22 cellular contexts compared by ENCODE assay signal in genomic region chr12:3133410-3133793, GRCh38. TPM values are rescaled to one million over a fixed set of nuclear protein-coding genes. Genes with fewer than 3 reads are reported as not detected.
DNase-seq lines count a peak whose midpoint lies in the region; TF ChIP-seq lines count a peak whose summit lies in the region.
"Had no signal": no experiment of that assay in that cellular context is flagged by ENCODE, and none has a peak within 500 bp of the region (broad histone marks: within the 10 kb centered on the region; RNA-seq: fewer than 3 reads in every experiment).

No MANE protein-coding gene starts in this region.

- TF ChIP-seq CTCF in WERI-Rb-1 (IDR thresholded peaks at IDR 0.05; ENCODE audit: low read depth, low read length) (no peak), spleen (IDR thresholded peaks at IDR 0.05 in 8 of 11, conservative IDR thresholded peaks at IDR 0.05 in 3 of 11) (no peak), colonic mucosa (IDR thresholded peaks at IDR 0.05) (no peak)

- H3K56ac ChIP-seq in mesendoderm (ENCODE audit: low read length): no peak overlapping the region

- no peak overlapping the region for H3K4ac ChIP-seq in mesendoderm (ENCODE audit: low read depth, low read length)

- H3K18ac ChIP-seq in mesendoderm (ENCODE audit: low read length): no peak overlapping the region

- no peak for TF ChIP-seq POLR2A in spleen (IDR thresholded peaks at IDR 0.05)

- peak overlapping the region; percentile 17; the same call in 1 of the 2 replicates for H3K27ac ChIP-seq in WERI-Rb-1
- H3K27ac ChIP-seq in spleen: peak overlapping the region in 1 of 8 donors; percentile 29
- H3K27ac ChIP-seq in colonic mucosa: no peak overlapping the region
- H3K27ac ChIP-seq in mesendoderm (ENCODE audit: low read depth, low read length): no peak overlapping the region
- H3K27ac ChIP-seq: pancreas had no signal

- no peak overlapping the region for H2BK5ac ChIP-seq in mesendoderm (ENCODE audit: low read length)

- H3K9me3 ChIP-seq in WERI-Rb-1 (ENCODE audit: severe bottlenecking): no peaks in the 10 kb centered on the region
- H3K9me3 ChIP-seq in spleen: peaks cover 0 to 4% (median 0%) of the 10 kb centered on the region in 8 donors
- no peaks in the 10 kb centered on the region for H3K9me3 ChIP-seq in colonic mucosa
- H3K9me3 ChIP-seq: pancreas, upper lobe of right lung had no signal

- no peaks in the 10 kb centered on the region for H3K79me2 ChIP-seq in mesendoderm (ENCODE audit: control insufficient read depth, insufficient read depth, low read length)

- H3K79me1 ChIP-seq in mesendoderm (ENCODE audit: low read length): no peaks in the 10 kb centered on the region

- no peak overlapping the region for H3K4me2 ChIP-seq in mesendoderm (ENCODE audit: low read length)

- no peak overlapping the region for H3K4me3 ChIP-seq in WERI-Rb-1 (ENCODE audit: low read depth, low read length)
- no peak overlapping the region for H3K4me3 ChIP-seq in spleen
- no peak overlapping the region for H3K4me3 ChIP-seq in colonic mucosa
- no peak overlapping the region for H3K4me3 ChIP-seq in mesendoderm (ENCODE audit: low read length)
- H3K4me3 ChIP-seq: pancreas, upper lobe of right lung had no signal

- no peak overlapping the region for H2AK5ac ChIP-seq in mesendoderm (ENCODE audit: low read length)

- DNase-seq in GM03348 (ENCODE audit: low spot score) (peak; percentile 32), WERI-Rb-1 (no peak), hepatic stellate cell (ENCODE audit: low spot score) (peak; percentile 73), spleen (peak; percentile 1), colonic mucosa (no peak), mesendoderm (no peak)
- DNase-seq in stimulated activated naive CD4-positive, alpha-beta T cell treated with Interleukin-2 at 50 U/mL for 16 hours (lab: John Stamatoyannopoulos, UW): no peak
- DNase-seq: activated CD4-positive, alpha-beta T cell treated with anti-CD3 and anti-CD28 coated beads, Interleukin-2, amount 50 U/mL, for 1 hour; activated CD8-positive, alpha-beta memory T cell treated with anti-CD3 and anti-CD28 coated beads, Interleukin-2, amount 10 ng/mL, durations not matched to agents 7 days and 5 days; activated naive CD4-positive, alpha-beta T cell treated with Interleukin-2 at 50 U/mL for 16 hours; activated T-cell treated with anti-CD3 and anti-CD28 coated beads, Interleukin-2, amount 50 U/mL, for 72 hours; amniotic stem cell; CD4-positive, alpha-beta T cell; mammary epithelial cell; NCI-H1092 treated with DMSO at 0.1 percent for 48 hours; NCI-H226; NCI-H748 treated with DMSO at 0.1 percent for 48 hours; pancreas; RPMI8226; upper lobe of right lung had no signal

- no peak overlapping the region for H4K5ac ChIP-seq in mesendoderm (ENCODE audit: low read length)

- no peak overlapping the region for H2BK120ac ChIP-seq in mesendoderm (ENCODE audit: low read depth, low read length)

- H3K9ac ChIP-seq in colonic mucosa (ENCODE audit: low read depth in 2 of 2, low read length in 2 of 2) (no peak overlapping the region), mesendoderm (ENCODE audit: low read length) (no peak overlapping the region)

- H3K4me1 ChIP-seq in spleen: peaks cover 16 to 95% (median 55%) of the 10 kb centered on the region in 6 donors
- no peaks in the 10 kb centered on the region for H3K4me1 ChIP-seq in colonic mucosa
- H3K4me1 ChIP-seq in mesendoderm (ENCODE audit: control insufficient read depth, low read depth, low read length): peaks cover 2% of the 10 kb centered on the region
- H3K4me1 ChIP-seq: pancreas had no signal

- no peak overlapping the region for H4K8ac ChIP-seq in mesendoderm (ENCODE audit: low read depth, low read length)

- intact Hi-C loops in spleen (cut with DNase I; ENCODE audit: low total_unique reads): no loop called here
- intact Hi-C loops in colonic mucosa (cut with DNase I): loop anchor here (10.0 kb wide), 1 partner anchor 71 kb away; no protein-coding TSS in a partner anchor

- H3K36me3 ChIP-seq in WERI-Rb-1 (no peaks in the 10 kb centered on the region), spleen (no peaks in the 10 kb centered on the region), colonic mucosa (no peaks in the 10 kb centered on the region), mesendoderm (ENCODE audit: control insufficient read depth, insufficient read depth, low read length) (no peaks in the 10 kb centered on the region)
- H3K36me3 ChIP-seq: pancreas, upper lobe of right lung had no signal

- H3K27me3 ChIP-seq in WERI-Rb-1 (ENCODE audit: insufficient read depth, low read depth, severe bottlenecking) (no peaks in the 10 kb centered on the region), spleen (replicated peaks in 1 of 7) (peaks cover 0 to 77% (median 0%) of the 10 kb centered on the region in 7 donors), colonic mucosa (no peaks in the 10 kb centered on the region), mesendoderm (ENCODE audit: insufficient read depth, low read length, poor library complexity) (no peaks in the 10 kb centered on the region)
- H3K27me3 ChIP-seq: pancreas, upper lobe of right lung had no signal

- H3K23ac ChIP-seq in mesendoderm (ENCODE audit: low read length): no peak overlapping the region

- H2BK15ac ChIP-seq in mesendoderm (replicated peaks; ENCODE audit: low read depth): no peak overlapping the region

RNA-seq across cellular contexts. Expression of gene TSPAN9, which starts 56.2 kb away (rescaled TPM):
- total RNA-seq in spleen (10 to 100 TPM; 22.7 to 51.1 (median 37.0) TPM), colonic mucosa (1 to 10 TPM; 4.7 to 9.9 TPM)
- 10 to 100 TPM in 1 of 3 donors, 1 to 10 TPM in 2; 3.6 to 13.5 (median 4.7) TPM for polyA plus RNA-seq in spleen
- polyA plus RNA-seq in mesendoderm (2013, experiment 1 of 2): 13.2 TPM
- 12.5 TPM for polyA plus RNA-seq in mesendoderm (2013, experiment 2 of 2)
- total RNA-seq: activated CD8-positive, alpha-beta memory T cell treated with anti-CD3 and anti-CD28 coated beads, Interleukin-2, amount 10 ng/mL, durations not matched to agents 7 days and 5 days; T-helper 2 cell treated with Interferon-gamma antibody and Interleukin-4, amounts not matched to agents 100 ng/mL and 5 ng/mL, for 36 hours had no signal
- polyA plus RNA-seq: IgD-negative memory B cell had no signal

Comparison
In these comparisons a context has a peak if more than half of its experiments do, and no peak if none do; other contexts are left out.
1. DNase-seq: peak in GM03348 (single experiment), hepatic stellate cell (single experiment) and spleen (single experiment); none in WERI-Rb-1 (single experiment), colonic mucosa (single experiment), stimulated activated naive CD4-positive, alpha-beta T cell treated with Interleukin-2 at 50 U/mL for 16 hours (single experiment) and mesendoderm (single experiment).